ENCODE assay signal across 8 cellular contexts in the genomic region with DNA sequence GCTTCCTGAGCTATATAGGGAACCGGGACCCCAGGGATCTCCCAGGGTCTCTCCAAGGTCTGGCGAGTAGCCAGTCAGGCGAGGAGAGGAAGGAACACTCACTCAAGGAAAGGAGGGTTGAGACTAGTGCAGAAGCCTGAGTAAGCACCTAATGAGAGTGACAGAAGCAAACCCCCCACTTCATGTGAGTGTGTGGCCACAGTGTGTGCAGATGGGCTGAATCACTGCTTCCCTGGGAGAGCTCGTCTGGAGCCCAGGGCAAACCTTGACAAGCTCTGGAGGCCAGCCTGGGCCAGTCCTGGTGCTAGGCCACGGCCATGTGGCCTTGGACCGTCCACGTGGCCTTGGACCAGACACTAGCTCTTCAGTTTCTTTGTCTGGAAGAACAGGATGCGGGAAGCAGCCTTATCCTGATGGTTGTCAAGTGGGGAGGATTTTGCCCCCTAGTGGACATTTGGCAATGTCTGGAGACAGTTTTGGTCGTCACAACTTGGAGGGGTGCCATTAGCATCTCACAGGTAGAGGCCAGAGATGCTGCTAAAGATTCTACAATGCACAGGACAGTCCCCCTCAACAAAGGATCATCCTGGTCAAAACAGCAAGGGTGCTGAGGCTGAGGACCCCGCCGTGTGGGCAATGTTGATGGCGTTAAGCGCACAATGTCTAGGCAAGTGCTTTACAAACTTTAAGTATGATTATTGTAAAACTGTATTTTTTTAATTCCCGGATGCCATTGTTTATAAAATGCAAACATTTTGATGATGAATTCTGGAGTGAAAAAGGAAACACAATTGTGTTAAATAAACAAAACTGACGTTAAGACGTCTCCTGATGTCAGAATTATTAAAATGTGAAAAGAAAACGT. TPM values are rescaled to one million over a fixed set of nuclear protein-coding genes. Genes with fewer than 3 reads are reported as not detected.
DNase-seq lines count a peak whose midpoint lies in the region; ATAC-seq and TF ChIP-seq lines count a peak whose summit lies in the region.

No MANE protein-coding gene starts in this region.

- H3K4me3 ChIP-seq in CD4-positive, alpha-beta memory T cell (ENCODE audit: low read length in 2 of 2): no peak overlapping the region
- H3K4me3 ChIP-seq in H7 (ENCODE audit: insufficient read depth, low read depth, low read length) (no peak overlapping the region), heart right ventricle (no peak overlapping the region)

- H3K36me3 ChIP-seq in CD4-positive, alpha-beta memory T cell (ENCODE audit: insufficient read depth, low read length): no peaks in the 10 kb centered on the region
- H3K36me3 ChIP-seq in H7 (replicated peaks; ENCODE audit: control insufficient read depth, insufficient read depth, low read length) (no peaks in the 10 kb centered on the region), heart right ventricle (no peaks in the 10 kb centered on the region)

- no peak overlapping the region for H3K27ac ChIP-seq in CD4-positive, alpha-beta memory T cell (ENCODE audit: low read depth, low read length)
- peak overlapping the region in 2 of 10 donors; percentile 2 to 5 for H3K27ac ChIP-seq in heart right ventricle

- peak; percentile 38 for ATAC-seq in activated naive CD8-positive, alpha-beta T cell treated with anti-CD3 and anti-CD28 coated beads, Interleukin-2, amount 50 U/mL, for 24 hours
- peak; percentile 56 to 75 (median 68) for ATAC-seq in heart right ventricle
- ATAC-seq in HG02970 (IDR thresholded peaks at IDR 0.05; ENCODE audit: low FRiP score, unreplicated experiment): no peak

- intact Hi-C loops in CD4-positive, alpha-beta memory T cell (cut with micrococcal nuclease): loop anchor here (1.0 kb wide), 1 partner anchor 70 kb away; no protein-coding TSS in a partner anchor
- intact Hi-C loops in heart right ventricle (cut with DNase I): loop anchor here in 9 of 10 donors (1.0 to 10.0 kb wide), 8 partner anchors 65 to 545 kb away; a partner anchor contains a TSS

- peaks cover 3% of the 10 kb centered on the region for H3K4me1 ChIP-seq in CD4-positive, alpha-beta memory T cell (ENCODE audit: insufficient read depth, low read length)
- H3K4me1 ChIP-seq in heart right ventricle: peaks cover 0 to 43% (median 8%) of the 10 kb centered on the region in 9 donors

- no peaks in the 10 kb centered on the region for H3K9me3 ChIP-seq in CD4-positive, alpha-beta memory T cell (ENCODE audit: control insufficient read depth in 1 of 2, low read length in 2 of 2)
- H3K9me3 ChIP-seq in heart right ventricle: no peaks in the 10 kb centered on the region

- POLR2A ChIA-PET in CD4-positive, alpha-beta memory T cell (lab: Charles Lee; ENCODE audit: partially characterized antibody): no interaction called here

- TF ChIP-seq CTCF in heart right ventricle (IDR thresholded peaks at IDR 0.05): peak; percentile 63 to 79 (median 70)

- WGBS in heart right ventricle, 2 donors: 51 to 59% methylated on average over 17 of the region's 17 CpGs

- CTCF ChIA-PET in CD4-positive, alpha-beta memory T cell (lab: Charles Lee; ENCODE audit: partially characterized antibody): interaction anchor here (0.8 to 4.3 kb wide), 10 partner anchors 9 to 120 kb away, joined by 3 to 28 read pairs (median 6); a partner anchor contains a TSS

- H3K4me3 Mint-ChIP-seq in CD4-positive, alpha-beta memory T cell: no peak overlapping the region
- H3K4me3 Mint-ChIP-seq in activated naive CD8-positive, alpha-beta T cell treated with anti-CD3 and anti-CD28 coated beads, Interleukin-2, amount 50 U/mL, for 24 hours: no peak overlapping the region

- DNase-seq in CD4-positive, alpha-beta memory T cell: peak in 4 of 5 donors; percentile 34 to 37 (median 37)
- DNase-seq in H7 (peak; percentile 91), NCI-H526 treated with DMSO at 0.1 percent for 48 hours (lab: John Stamatoyannopoulos, UW) (peak; percentile 75), heart right ventricle (peak in 1 of 2 donors; percentile 71), retina (peak; percentile 55)
- peak; percentile 41 for DNase-seq in activated naive CD8-positive, alpha-beta T cell treated with anti-CD3 and anti-CD28 coated beads, Interleukin-2, amount 50 U/mL, for 24 hours
- DNase-seq in stimulated activated naive CD4-positive, alpha-beta T cell treated with Interleukin-2 at 50 U/mL for 16 hours (lab: John Stamatoyannopoulos, UW): no peak

- H3K4me1 Mint-ChIP-seq in CD4-positive, alpha-beta memory T cell: peaks cover 0 to 7% (median 5%) of the 10 kb centered on the region in 4 donors
- H3K4me1 Mint-ChIP-seq in activated naive CD8-positive, alpha-beta T cell treated with anti-CD3 and anti-CD28 coated beads, Interleukin-2, amount 50 U/mL, for 24 hours: peaks cover 14% of the 10 kb centered on the region

- H3K27ac Mint-ChIP-seq in CD4-positive, alpha-beta memory T cell: no peak overlapping the region
- no peak overlapping the region for H3K27ac Mint-ChIP-seq in activated naive CD8-positive, alpha-beta T cell treated with anti-CD3 and anti-CD28 coated beads, Interleukin-2, amount 50 U/mL, for 24 hours

- no peaks in the 10 kb centered on the region for H3K27me3 ChIP-seq in CD4-positive, alpha-beta memory T cell (ENCODE audit: insufficient read depth, low read length)
- peaks cover 2% of the 10 kb centered on the region; the same call in 1 of the 2 replicates for H3K27me3 ChIP-seq in H7 (ENCODE audit: control insufficient read depth, insufficient read depth, low read length)
- H3K27me3 ChIP-seq in heart right ventricle: no peaks in the 10 kb centered on the region

- H3K27me3 Mint-ChIP-seq in CD4-positive, alpha-beta memory T cell: peaks cover 0 to 3% of the 10 kb centered on the region in 2 donors
- H3K27me3 Mint-ChIP-seq in activated naive CD8-positive, alpha-beta T cell treated with anti-CD3 and anti-CD28 coated beads, Interleukin-2, amount 50 U/mL, for 24 hours: peaks cover 2% of the 10 kb centered on the region

- H3K9me3 Mint-ChIP-seq in CD4-positive, alpha-beta memory T cell: no peaks in the 10 kb centered on the region
- H3K9me3 Mint-ChIP-seq in activated naive CD8-positive, alpha-beta T cell treated with anti-CD3 and anti-CD28 coated beads, Interleukin-2, amount 50 U/mL, for 24 hours: no peaks in the 10 kb centered on the region

- no peaks in the 10 kb centered on the region for H3K36me3 Mint-ChIP-seq in CD4-positive, alpha-beta memory T cell
- H3K36me3 Mint-ChIP-seq in activated naive CD8-positive, alpha-beta T cell treated with anti-CD3 and anti-CD28 coated beads, Interleukin-2, amount 50 U/mL, for 24 hours (ENCODE audit: low read depth): no peaks in the 10 kb centered on the region

RNA-seq across cellular contexts. Expression of a gene that starts 34.8 kb away (rescaled TPM):
- total RNA-seq in CD4-positive, alpha-beta memory T cell: 10 to 100 TPM; 32.8 to 35.6 TPM
- polyA plus RNA-seq in CD4-positive, alpha-beta memory T cell: 100 to 1,000 TPM; 150 to 152 TPM
- 16.9 and 17.1 TPM in 2 replicates for total RNA-seq in H7 (2014; rRNA removed; shearing (Covaris generic))
- 100 to 1,000 TPM in 1 of 10 donors, 10 to 100 TPM in 9; 26.4 to 122 (median 62.5) TPM for total RNA-seq in heart right ventricle
- 10 to 100 TPM; 54.6 to 68.1 TPM for polyA plus RNA-seq in heart right ventricle
